Comparison of ENCODE assay signal across 8 cellular contexts in the genomic region with DNA sequence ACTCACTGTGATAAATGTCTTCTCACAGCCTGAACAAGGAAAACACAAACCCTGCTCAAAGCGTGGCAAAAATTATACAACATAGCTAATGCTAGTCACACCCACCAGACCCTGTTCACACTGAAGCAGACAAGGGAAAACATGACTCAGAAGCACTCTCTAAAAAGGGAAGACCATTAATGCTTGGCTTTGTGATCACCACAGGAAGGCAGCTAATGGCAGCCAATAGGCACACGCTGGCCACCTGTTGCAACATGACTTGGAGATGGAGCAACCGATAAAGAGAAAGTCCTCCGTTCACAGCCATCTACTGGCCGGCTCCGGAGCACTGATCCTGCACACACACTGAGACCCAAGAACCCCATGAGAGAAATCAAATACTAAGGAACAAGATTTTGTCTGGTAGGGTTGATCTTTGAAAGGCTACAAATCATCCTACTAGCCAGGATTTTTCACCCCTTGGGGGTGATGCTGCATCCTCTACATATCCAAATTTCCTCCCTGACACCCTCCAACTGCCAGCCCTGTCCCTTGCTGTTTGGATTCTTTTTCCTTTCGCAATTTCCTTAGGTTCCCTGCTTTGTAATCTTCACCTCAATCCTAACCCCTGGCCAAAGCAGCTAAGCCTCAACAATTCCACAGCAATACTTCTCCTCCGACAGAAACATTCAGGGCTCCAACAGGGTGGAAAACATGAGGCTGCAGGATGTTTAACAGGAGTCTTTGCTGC. TPM values are rescaled to one million over a fixed set of nuclear protein-coding genes. Genes with fewer than 3 reads are reported as not detected.
DNase-seq lines count a peak whose midpoint lies in the region; ATAC-seq and TF ChIP-seq lines count a peak whose summit lies in the region.

No MANE protein-coding gene starts in this region.

- POLR2A ChIA-PET in AG04449 (lab: Yijun Ruan, JAX), result no interaction called here

- TF ChIP-seq EP300 in sigmoid colon (IDR thresholded peaks at IDR 0.05), result no peak

- TF ChIP-seq CTCF in AG04449 (IDR thresholded peaks at IDR 0.05; ENCODE audit: insufficient read depth, low read length, missing control alignments) (no peak), GM20000 (IDR thresholded peaks at IDR 0.05; ENCODE audit: extremely low read depth, missing control alignments) (no peak), sigmoid colon (IDR thresholded peaks at IDR 0.05) (no peak)

- TF ChIP-seq POLR2A in sigmoid colon (IDR thresholded peaks at IDR 0.05), result no peak

- intact Hi-C loops in sigmoid colon (cut with DNase I), result loop anchor here (5.0 kb wide), 1 partner anchor 225 kb away; no protein-coding TSS in a partner anchor

- peak overlapping the region; percentile 16 for H3K9ac ChIP-seq in iPS-15b (ENCODE audit: low read depth, low read length)

- peak; percentile 42 for DNase-seq in AG04449 (ENCODE audit: low read depth, low spot score)
- DNase-seq in GM20000 (ENCODE audit: low spot score), result peak; percentile 43
- peak; percentile 16 for DNase-seq in NCI-H526 treated with DMSO at 0.1 percent for 48 hours (lab: John Stamatoyannopoulos, UW)
- DNase-seq in astrocyte of the hippocampus (ENCODE audit: low read depth, low spot score), result peak; percentile 82
- DNase-seq in sigmoid colon, result peak; percentile 91

- H3K4me3 ChIP-seq in AG04449 (ENCODE audit: low read depth, low read length) (peak overlapping the region; percentile 6; the same call in 1 of the 2 replicates), iPS-15b (ENCODE audit: low read depth, low read length) (no peak overlapping the region), sigmoid colon (peak overlapping the region in 2 of 4 donors; percentile 4 to 69)

- H3K27me3 ChIP-seq in iPS-15b (ENCODE audit: control insufficient read depth, insufficient read depth, low read length), result no peaks in the 10 kb centered on the region
- H3K27me3 ChIP-seq in sigmoid colon, result no peaks in the 10 kb centered on the region

- CTCF ChIA-PET in AG04449 (lab: Yijun Ruan, JAX), result interaction anchor here (0.8 to 2.7 kb wide), 8 partner anchors 11 to 340 kb away, joined by 3 to 11 read pairs (median 5); no protein-coding TSS in a partner anchor

- peaks cover 27% of the 10 kb centered on the region for H3K36me3 ChIP-seq in iPS-15b (ENCODE audit: control insufficient read depth, insufficient read depth, low read length)
- H3K36me3 ChIP-seq in sigmoid colon, result peaks cover 16 to 46% (median 35%) of the 10 kb centered on the region in 4 donors

- ATAC-seq in GM18873 (IDR thresholded peaks at IDR 0.05; ENCODE audit: low FRiP score, unreplicated experiment) (no peak), HG03342 (IDR thresholded peaks at IDR 0.05; ENCODE audit: unreplicated experiment) (no peak)

- H3K27ac ChIP-seq in sigmoid colon, result peak overlapping the region in 3 of 4 donors; percentile 38 to 64 (median 58)

- H3K4me1 ChIP-seq in iPS-15b (ENCODE audit: control insufficient read depth, insufficient read depth, low read length) (peaks cover 12% of the 10 kb centered on the region), sigmoid colon (peaks cover 0 to 74% (median 53%) of the 10 kb centered on the region in 4 donors)

- H3K9me3 ChIP-seq in iPS-15b (ENCODE audit: control insufficient read depth, insufficient read depth, low read length) (no peaks in the 10 kb centered on the region), sigmoid colon (no peaks in the 10 kb centered on the region)

- 57 to 66% methylated on average over 8 of the region's 8 CpGs for WGBS in sigmoid colon, 2 donors

RNA-seq across cellular contexts. Expression of a gene that starts 3.2 kb away (rescaled TPM):
- total RNA-seq in sigmoid colon, result 10 to 100 TPM; 26.4 to 33.8 (median 28.9) TPM
- 10 to 100 TPM in 1 of 3 donors, 1 to 10 TPM in 2; 5.5 to 14.4 (median 6.0) TPM for polyA plus RNA-seq in sigmoid colon

RNA-seq across cellular contexts. Expression of a gene that starts 45.1 kb away (rescaled TPM):
- not detected for total RNA-seq in sigmoid colon
- polyA plus RNA-seq in sigmoid colon, result under 1 TPM in 1 of 3 donors, not detected in 2; 0.03 TPM

RNA-seq across cellular contexts. Expression of a gene that starts 51.5 kb away (rescaled TPM):
- total RNA-seq in sigmoid colon, result under 1 TPM in 1 of 4 donors, not detected in 3; 0.66 TPM
- polyA plus RNA-seq in sigmoid colon, result under 1 TPM; 0.25 to 0.60 (median 0.46) TPM

Comparison
In these comparisons a context has a peak if more than half of its experiments do, and no peak if none do; other contexts are left out.
1. DNase-seq: peak in every context shown above with its lines; median percentile 91 in sigmoid colon; 82 in astrocyte of the hippocampus; 43 in GM20000; 42 in AG04449; 16 in NCI-H526 treated with DMSO at 0.1 percent for 48 hours.